In genomic region chr10:114576716-114577115, GRCh38 we compare ENCODE assay signal across 18 cellular contexts.
A peak's percentile ranks its signal among the peaks of the same experiment; 100 is the strongest.
DNase-seq lines count a peak whose midpoint lies in the region; FAIRE-seq and TF ChIP-seq lines count a peak whose summit lies in the region.
"Had no signal": no experiment of that assay in that cellular context is flagged by ENCODE, and none has a peak within 500 bp of the region (broad histone marks: within the 10 kb centered on the region; RNA-seq: fewer than 3 reads in every experiment).

No MANE protein-coding gene starts in this region.

- H3K4me2 ChIP-seq in astrocyte (ENCODE audit: low read length), result peak overlapping the region; percentile 31
- H3K4me2 ChIP-seq: BLaER1, KMS-11 had no signal

- H4K20me1 ChIP-seq in astrocyte (ENCODE audit: insufficient read depth, low read length), result no peaks in the 10 kb centered on the region
- H4K20me1 ChIP-seq: BLaER1 had no signal

- H3K4me3 Mint-ChIP-seq in astrocyte (ENCODE audit: unreplicated experiment), result peak overlapping the region; percentile 67
- H3K4me3 Mint-ChIP-seq: activated naive CD4-positive, alpha-beta T cell treated with anti-CD3 and anti-CD28 coated beads for 36 hours; HFFc6; T-cell had no signal

- H3K27me3 ChIP-seq in astrocyte (ENCODE audit: insufficient read depth, low read length), result no peaks in the 10 kb centered on the region
- H3K27me3 ChIP-seq: BLaER1 had no signal

- no peak overlapping the region for H3K9ac ChIP-seq in astrocyte (ENCODE audit: low read length)
- H3K9ac ChIP-seq: BLaER1, KMS-11 had no signal

- H3K27me3 Mint-ChIP-seq in astrocyte (ENCODE audit: low read depth, unreplicated experiment), result no peaks in the 10 kb centered on the region
- H3K27me3 Mint-ChIP-seq: T-cell had no signal

- no peaks in the 10 kb centered on the region for H3K9me3 Mint-ChIP-seq in astrocyte (ENCODE audit: unreplicated experiment)
- H3K9me3 Mint-ChIP-seq: activated naive CD4-positive, alpha-beta T cell treated with anti-CD3 and anti-CD28 coated beads for 36 hours; HFFc6; T-cell had no signal

- no peaks in the 10 kb centered on the region for H3K79me2 ChIP-seq in astrocyte (ENCODE audit: insufficient read depth, low read length)

- H3K4me3 ChIP-seq in astrocyte (ENCODE audit: insufficient read depth, low read depth, low read length), result no peak overlapping the region
- no peak overlapping the region for H3K4me3 ChIP-seq in skin epidermis
- H3K4me3 ChIP-seq: BLaER1 had no signal

- peaks cover 9% of the 10 kb centered on the region for H3K4me1 ChIP-seq in astrocyte (ENCODE audit: insufficient read depth, low read length)
- H3K4me1 ChIP-seq: BLaER1 had no signal

- no peaks in the 10 kb centered on the region for H3K9me3 ChIP-seq in astrocyte (ENCODE audit: insufficient read depth, low read depth, low read length)
- H3K9me3 ChIP-seq: BLaER1 had no signal

- no peak overlapping the region for H2AFZ ChIP-seq in astrocyte (ENCODE audit: low read depth, low read length)

- intact Hi-C loops in posterior vena cava (cut with DNase I), result no loop called here

- DNase-seq in NCI-H146 treated with DMSO at 0.1 percent for 48 hours (lab: John Stamatoyannopoulos, UW; ENCODE audit: unreplicated experiment) (peak; percentile 74), astrocyte (ENCODE audit: low read depth) (peak; percentile 12), iris pigment epithelial cell (ENCODE audit: low read depth) (peak; percentile 3), GM13976 (ENCODE audit: low spot score) (no peak), posterior vena cava (ENCODE audit: low spot score) (no peak), 8988T (no peak)
- DNase-seq: activated naive CD4-positive, alpha-beta T cell treated with anti-CD3 and anti-CD28 coated beads for 36 hours; aorta; GDM1; NCI-H1436; NCI-H2227 treated with DMSO at 0.1 percent for 48 hours; NK-92 treated with Interleukin-12 subunit alpha and Interleukin-12 subunit beta, amount 100 ng/mL, for 24 hours; stimulated activated CD4-positive, alpha-beta T cell treated with anti-CD3 and anti-CD28 coated beads, Interleukin-2, amount 100 ng/mL, for 48 hours; T-cell had no signal

- peak overlapping the region; percentile 83 for H3K27ac Mint-ChIP-seq in astrocyte (ENCODE audit: unreplicated experiment)
- H3K27ac Mint-ChIP-seq: activated naive CD4-positive, alpha-beta T cell treated with anti-CD3 and anti-CD28 coated beads for 36 hours; HFFc6; T-cell had no signal

- peaks cover 27% of the 10 kb centered on the region for H3K4me1 Mint-ChIP-seq in astrocyte (ENCODE audit: low read depth, unreplicated experiment)
- H3K4me1 Mint-ChIP-seq: T-cell had no signal

- in situ Hi-C loops in GM13976 (cut with MboI; ENCODE audit: low sequenced_read_pairs, unreplicated experiment), result no loop called here

- no peaks in the 10 kb centered on the region for H3K36me3 ChIP-seq in astrocyte (ENCODE audit: insufficient read depth, low read length)
- H3K36me3 ChIP-seq: BLaER1 had no signal

- no peak for TF ChIP-seq CTCF in astrocyte (IDR thresholded peaks at IDR 0.05; ENCODE audit: insufficient read depth, low read depth, low read length)
- TF ChIP-seq CTCF in GM13976 (IDR thresholded peaks at IDR 0.05; ENCODE audit: borderline replicate concordance, control extremely low read depth, extremely low read depth, insufficient read depth, missing control alignments), result no peak

- peaks cover 9% of the 10 kb centered on the region for H3K36me3 Mint-ChIP-seq in astrocyte (ENCODE audit: low read depth, unreplicated experiment)
- H3K36me3 Mint-ChIP-seq: T-cell had no signal

- FAIRE-seq in astrocyte (lab: Jason Lieb, UNC), result no peak

- H3K27ac ChIP-seq in astrocyte (ENCODE audit: low read depth, low read length) (no peak overlapping the region), skin epidermis (peak overlapping the region in 18 of 21 experiments; percentile 26 to 81 (median 59))
- H3K27ac ChIP-seq: BLaER1, KMS-11 had no signal

Comparison
In these comparisons a context has a peak if more than half of its experiments do, and no peak if none do; other contexts are left out.
1. DNase-seq: peak in NCI-H146 treated with DMSO at 0.1 percent for 48 hours (single experiment), astrocyte (single experiment) and iris pigment epithelial cell (single experiment); none in GM13976 (single experiment), posterior vena cava (single experiment) and 8988T (single experiment).